8 cellular contexts compared by ENCODE assay signal in genomic region chr2:172253190-172254052, GRCh38.
DNase-seq lines count a peak whose midpoint lies in the region; TF ChIP-seq lines count a peak whose summit lies in the region.

No MANE protein-coding gene starts in this region.

- H3K27ac ChIP-seq in esophagus muscularis mucosa (replicated peaks in 1 of 4) = peak overlapping the region in 3 of 4 donors; percentile 25 to 50 (median 46)
- no peak overlapping the region for H3K27ac ChIP-seq in prostate gland
- peak overlapping the region in 1 of 4 donors; percentile 59 for H3K27ac ChIP-seq in sigmoid colon
- H3K27ac ChIP-seq in MM.1S (ENCODE audit: low read length) = no peak overlapping the region

- no peaks in the 10 kb centered on the region for H3K36me3 ChIP-seq in esophagus muscularis mucosa
- H3K36me3 ChIP-seq in prostate gland = no peaks in the 10 kb centered on the region
- no peaks in the 10 kb centered on the region for H3K36me3 ChIP-seq in sigmoid colon
- no peaks in the 10 kb centered on the region for H3K36me3 ChIP-seq in MM.1S (replicated peaks; ENCODE audit: insufficient read depth, low read length)

- no peaks in the 10 kb centered on the region for H3K27me3 ChIP-seq in esophagus muscularis mucosa
- H3K27me3 ChIP-seq in prostate gland (replicated peaks; ENCODE audit: insufficient read depth) = no peaks in the 10 kb centered on the region
- H3K27me3 ChIP-seq in sigmoid colon = no peaks in the 10 kb centered on the region
- H3K27me3 ChIP-seq in MM.1S (replicated peaks; ENCODE audit: insufficient read depth, low read length) = no peaks in the 10 kb centered on the region

- no peak overlapping the region for H3K4me3 ChIP-seq in Jurkat, Clone E6-1 (ENCODE audit: low read length)
- H3K4me3 ChIP-seq in esophagus muscularis mucosa = no peak overlapping the region
- H3K4me3 ChIP-seq in prostate gland = no peak overlapping the region
- H3K4me3 ChIP-seq in sigmoid colon = no peak overlapping the region
- no peak overlapping the region for H3K4me3 ChIP-seq in MM.1S (ENCODE audit: low read length)

- no peaks in the 10 kb centered on the region for H3K79me2 ChIP-seq in MM.1S (ENCODE audit: low read length)

- H3K9me3 ChIP-seq in esophagus muscularis mucosa = no peaks in the 10 kb centered on the region
- no peaks in the 10 kb centered on the region for H3K9me3 ChIP-seq in prostate gland
- no peaks in the 10 kb centered on the region for H3K9me3 ChIP-seq in sigmoid colon
- H3K9me3 ChIP-seq in MM.1S (replicated peaks; ENCODE audit: insufficient read depth, low read length) = no peaks in the 10 kb centered on the region

- no peak overlapping the region for H2AFZ ChIP-seq in MM.1S (ENCODE audit: low read length)

- TF ChIP-seq POLR2A in esophagus muscularis mucosa (IDR thresholded peaks at IDR 0.05; ENCODE audit: low read depth) (no peak), prostate gland (IDR thresholded peaks at IDR 0.05) (no peak), sigmoid colon (IDR thresholded peaks at IDR 0.05) (no peak)

- intact Hi-C loops in esophagus muscularis mucosa (cut with DNase I) = no loop called here
- intact Hi-C loops in prostate gland (cut with DNase I) = no loop called here
- intact Hi-C loops in sigmoid colon (cut with DNase I) = no loop called here

- TF ChIP-seq EP300 in esophagus muscularis mucosa (IDR thresholded peaks at IDR 0.05) (no peak), sigmoid colon (IDR thresholded peaks at IDR 0.05) (no peak)

- TF ChIP-seq CTCF in esophagus muscularis mucosa (IDR thresholded peaks at IDR 0.05) = no peak
- TF ChIP-seq CTCF in prostate gland (IDR thresholded peaks at IDR 0.05) = no peak
- TF ChIP-seq CTCF in sigmoid colon (IDR thresholded peaks at IDR 0.05) = no peak
- TF ChIP-seq CTCF in MM.1S (IDR thresholded peaks at IDR 0.05; ENCODE audit: low read length) = no peak

- 68% methylated on average over 14 of the region's 16 CpGs for WGBS in esophagus muscularis mucosa
- 67% methylated on average over 16 of the region's 16 CpGs for WGBS in prostate gland
- 45 to 69% methylated on average over 16 of the region's 16 CpGs for WGBS in sigmoid colon, 2 donors

- H3K4me1 ChIP-seq in esophagus muscularis mucosa (peaks cover 0 to 6% (median 3%) of the 10 kb centered on the region in 4 donors), prostate gland (replicated peaks) (peaks cover 2% of the 10 kb centered on the region), sigmoid colon (peaks cover 0 to 3% (median 0%) of the 10 kb centered on the region in 4 donors), MM.1S (ENCODE audit: low read length) (no peaks in the 10 kb centered on the region)

- DNase-seq in AML-193 (lab: John Stamatoyannopoulos, UW) = peak; percentile 52 to 55
- peak; percentile 56 for DNase-seq in Jurkat, Clone E6-1 (ENCODE audit: low read depth, low spot score)
- DNase-seq in activated CD8-positive, alpha-beta memory T cell treated with anti-CD3 and anti-CD28 coated beads for 24 hours = peak; percentile 87
- DNase-seq in esophagus muscularis mucosa (ENCODE audit: extremely low spot score) = no peak
- peak; percentile 33 for DNase-seq in prostate gland (ENCODE audit: low spot score)
- no peak for DNase-seq in sigmoid colon
- no peak for DNase-seq in NCI-H2107 (lab: John Stamatoyannopoulos, UW)
- no peak for DNase-seq in MM.1S

- H3K9me2 ChIP-seq in MM.1S (replicated peaks; ENCODE audit: insufficient read depth, low read length) = no peaks in the 10 kb centered on the region

- no peaks in the 10 kb centered on the region for H3F3A ChIP-seq in MM.1S (ENCODE audit: insufficient read depth, low read length)

- H3K9ac ChIP-seq in MM.1S (ENCODE audit: low read length) = no peak overlapping the region

- H3K4me2 ChIP-seq in MM.1S (ENCODE audit: low read depth, low read length) = no peak overlapping the region

- H4K20me1 ChIP-seq in MM.1S (ENCODE audit: insufficient read depth, low read length) = no peaks in the 10 kb centered on the region

Comparison
In these comparisons a context has a peak if more than half of its experiments do, and no peak if none do; other contexts are left out.
1. DNase-seq: peak in AML-193 (2 of 2), Jurkat, Clone E6-1 (single experiment), activated CD8-positive, alpha-beta memory T cell treated with anti-CD3 and anti-CD28 coated beads for 24 hours (single experiment) and prostate gland (single experiment); none in esophagus muscularis mucosa (single experiment), sigmoid colon (single experiment), NCI-H2107 (single experiment) and MM.1S (single experiment).
2. H3K27ac ChIP-seq: peak in esophagus muscularis mucosa (3 of 4); none in prostate gland (0 of 2) and MM.1S (single experiment).